32 cellular contexts compared by ENCODE assay signal in genomic region chr13:112719016-112719415, GRCh38. TPM values are rescaled to one million over a fixed set of nuclear protein-coding genes. Genes with fewer than 3 reads are reported as not detected.
DNase-seq lines count a peak whose midpoint lies in the region; ATAC-seq, FAIRE-seq and TF ChIP-seq lines count a peak whose summit lies in the region.
"Had no signal": no experiment of that assay in that cellular context is flagged by ENCODE, and none has a peak within 500 bp of the region (broad histone marks: within the 10 kb centered on the region; RNA-seq: fewer than 3 reads in every experiment).

No MANE protein-coding gene starts in this region.

- peaks cover 12% of the 10 kb centered on the region for H3K9me3 Mint-ChIP-seq in type B pancreatic cell
- H3K9me3 Mint-ChIP-seq in activated naive CD8-positive, alpha-beta T cell treated with anti-CD3 and anti-CD28 coated beads for 36 hours, result no peaks in the 10 kb centered on the region
- H3K9me3 Mint-ChIP-seq: activated naive CD4-positive, alpha-beta T cell treated with anti-CD3 and anti-CD28 coated beads, Interleukin-2, amount 50 U/mL, for 24 hours; CD8-positive, alpha-beta T cell; effector memory CD8-positive, alpha-beta T cell had no signal

- FAIRE-seq in bronchial epithelial cell (lab: Jason Lieb, UNC), result no peak
- FAIRE-seq: GM19239, kidney, RCC 7860 had no signal

- RAD21 ChIA-PET in HCT116 (lab: Charles Lee; ENCODE audit: low non-redundant PET in 1 of 2, low total read pairs in 2 of 2, uncharacterized antibody in 2 of 2, unreplicated experiment in 2 of 2), result no interaction called here

- peak overlapping the region; percentile 0; the same call in 1 of the 2 replicates for H3K4me2 ChIP-seq in HCT116 (ENCODE audit: low read length)

- H3K4me3 Mint-ChIP-seq in type B pancreatic cell, result peak overlapping the region; percentile 61
- no peak overlapping the region for H3K4me3 Mint-ChIP-seq in activated naive CD8-positive, alpha-beta T cell treated with anti-CD3 and anti-CD28 coated beads for 36 hours
- H3K4me3 Mint-ChIP-seq: activated naive CD4-positive, alpha-beta T cell treated with anti-CD3 and anti-CD28 coated beads, Interleukin-2, amount 50 U/mL, for 24 hours; B cell; CD8-positive, alpha-beta T cell; effector memory CD8-positive, alpha-beta T cell; naive thymus-derived CD4-positive, alpha-beta T cell had no signal

- H3K9ac ChIP-seq in HCT116 (ENCODE audit: low read length), result no peak overlapping the region

- no peak for TF ChIP-seq CTCF in HCT116 (IDR thresholded peaks at IDR 0.05 in 2 of 3, conservative IDR thresholded peaks at IDR 0.05 in 1 of 3; ENCODE audit: borderline replicate concordance in 1 of 3, insufficient read depth in 1 of 3, low read depth in 2 of 3, low read length in 2 of 3)
- no peak for TF ChIP-seq CTCF in bronchial epithelial cell (IDR thresholded peaks at IDR 0.05; ENCODE audit: insufficient read depth, low read length, severe bottlenecking)
- TF ChIP-seq CTCF in type B pancreatic cell (conservative IDR thresholded peaks at IDR 0.05), result no peak

- H3K4me3 ChIP-seq in HCT116 (replicated peaks in 1 of 2; ENCODE audit: low read depth in 1 of 2, low read length in 2 of 2) (no peak overlapping the region), bronchial epithelial cell (ENCODE audit: low read depth, low read length) (no peak overlapping the region)
- H3K4me3 ChIP-seq: breast epithelium, colonic mucosa had no signal

- H3K27ac ChIP-seq in HCT116 (ENCODE audit: low read depth, low read length), result no peak overlapping the region
- H3K27ac ChIP-seq: breast epithelium, colonic mucosa, VCaP had no signal

- peaks cover 30% of the 10 kb centered on the region for H3K36me3 Mint-ChIP-seq in type B pancreatic cell
- H3K36me3 Mint-ChIP-seq in activated naive CD8-positive, alpha-beta T cell treated with anti-CD3 and anti-CD28 coated beads for 36 hours, result peaks cover 4% of the 10 kb centered on the region

- no peaks in the 10 kb centered on the region for H3K9me3 ChIP-seq in HCT116 (ENCODE audit: control insufficient read depth in 1 of 2, insufficient read depth in 1 of 2, low read depth in 1 of 2, low read length in 2 of 2)
- H3K9me3 ChIP-seq: breast epithelium, colonic mucosa had no signal

- no peaks in the 10 kb centered on the region for H3K27me3 ChIP-seq in HCT116 (ENCODE audit: insufficient read depth, low read length)
- H3K27me3 ChIP-seq in bronchial epithelial cell (ENCODE audit: control insufficient read depth, insufficient read depth, low read length), result no peaks in the 10 kb centered on the region
- H3K27me3 ChIP-seq: breast epithelium, colonic mucosa had no signal

- no TSS peak for BruUV-seq in HCT116 (replicated peaks; lab: Mats Ljungman, UMichigan)

- H3K79me2 ChIP-seq in HCT116 (ENCODE audit: insufficient read depth, low read length), result peaks cover 57% of the 10 kb centered on the region

- H3K9me2 ChIP-seq in HCT116 (ENCODE audit: insufficient read depth), result no peaks in the 10 kb centered on the region

- ATAC-seq in HCT116, result no peak
- ATAC-seq: CD8-positive, alpha-beta T cell; effector memory CD8-positive, alpha-beta T cell; esophagus mucosa; naive thymus-derived CD4-positive, alpha-beta T cell had no signal

- POLR2A ChIA-PET in HCT116 (lab: Charles Lee), result no interaction called here

- TF ChIP-seq RAD21 in HCT116 (IDR thresholded peaks at IDR 0.05; ENCODE audit: low read depth), result no peak

- TF ChIP-seq POLR2A in HCT116 (IDR thresholded peaks at IDR 0.05; ENCODE audit: borderline replicate concordance, extremely low read depth, insufficient read depth, insufficient read length), result no peak

- H2AFZ ChIP-seq in HCT116 (ENCODE audit: low read depth, low read length, poor library complexity, severe bottlenecking), result no peak overlapping the region

- no peaks in the 10 kb centered on the region for H3K27me3 Mint-ChIP-seq in type B pancreatic cell
- no peaks in the 10 kb centered on the region for H3K27me3 Mint-ChIP-seq in activated naive CD8-positive, alpha-beta T cell treated with anti-CD3 and anti-CD28 coated beads for 36 hours
- H3K27me3 Mint-ChIP-seq: activated naive CD4-positive, alpha-beta T cell treated with anti-CD3 and anti-CD28 coated beads, Interleukin-2, amount 50 U/mL, for 24 hours; B cell; effector memory CD8-positive, alpha-beta T cell; naive thymus-derived CD4-positive, alpha-beta T cell had no signal

- CTCF ChIA-PET in HCT116 (lab: Charles Lee), result no interaction called here

- peaks cover 50% of the 10 kb centered on the region for H3K4me1 Mint-ChIP-seq in type B pancreatic cell (ENCODE audit: unreplicated experiment)
- peaks cover 8% of the 10 kb centered on the region for H3K4me1 Mint-ChIP-seq in activated naive CD8-positive, alpha-beta T cell treated with anti-CD3 and anti-CD28 coated beads for 36 hours
- H3K4me1 Mint-ChIP-seq: B cell had no signal

- intact Hi-C loops in HCT116 (cut with micrococcal nuclease), result no loop called here

- no peaks in the 10 kb centered on the region; a peak in 1 of 4 replicates for H3K36me3 ChIP-seq in HCT116 (ENCODE audit: control insufficient read depth in 1 of 2, insufficient read depth in 2 of 2, low read length in 2 of 2)
- H3K36me3 ChIP-seq in bronchial epithelial cell (ENCODE audit: control insufficient read depth, insufficient read depth, low read length), result no peaks in the 10 kb centered on the region
- H3K36me3 ChIP-seq: breast epithelium, colonic mucosa had no signal

- DNase-seq in HCT116 (ENCODE audit: low read depth, low spot score), result no peak
- peak; percentile 51 for DNase-seq in bronchial epithelial cell (ENCODE audit: low read depth)
- peak; percentile 22 for DNase-seq in kidney tubule cell (ENCODE audit: low spot score)
- no peak for DNase-seq in type B pancreatic cell (ENCODE audit: extremely low spot score, unreplicated experiment)
- DNase-seq in activated CD4-positive, alpha-beta T cell treated with anti-CD3 and anti-CD28 coated beads for 48 hours, result no peak
- no peak for DNase-seq in SKM-1 (lab: John Stamatoyannopoulos, UW; ENCODE audit: unreplicated experiment)
- no peak for DNase-seq in activated naive CD8-positive, alpha-beta T cell treated with anti-CD3 and anti-CD28 coated beads for 36 hours
- DNase-seq: ACHN; activated CD4-positive, alpha-beta T cell treated with anti-CD3 and anti-CD28 coated beads for 4 hours; activated T-cell treated with anti-CD3 and anti-CD28 coated beads for 4 hours; amygdala; CD8-positive, alpha-beta T cell; colonic mucosa; DMS 273 treated with DMSO at 0.1 percent for 48 hours; effector memory CD8-positive, alpha-beta T cell; EL; Kasumi-1; kidney; naive thymus-derived CD4-positive, alpha-beta T cell; NCI-H1417 treated with DMSO at 0.1 percent for 48 hours; NCI-H2029 treated with DMSO at 0.1 percent for 48 hours; NCI-H446; NCI-H748 treated with DMSO at 0.1 percent for 48 hours; stimulated activated naive CD4-positive, alpha-beta T cell; T-helper 9 cell had no signal

- peaks cover 64 to 76% of the 10 kb centered on the region in 2 experiments for H3K4me1 ChIP-seq in HCT116 (ENCODE audit: control insufficient read depth in 1 of 2, insufficient read depth in 2 of 2, low read length in 2 of 2)
- H3K4me1 ChIP-seq: colonic mucosa had no signal

- H4K20me1 ChIP-seq in HCT116 (ENCODE audit: insufficient read depth), result no peaks in the 10 kb centered on the region

- H3K27ac Mint-ChIP-seq in type B pancreatic cell, result peak overlapping the region; percentile 99
- no peak overlapping the region for H3K27ac Mint-ChIP-seq in activated naive CD8-positive, alpha-beta T cell treated with anti-CD3 and anti-CD28 coated beads for 36 hours
- H3K27ac Mint-ChIP-seq: B cell; CD8-positive, alpha-beta T cell had no signal

TF ChIP-seq in HCT116, 20 proteins besides CTCF, POLR2A, EP300 and RAD21:
- TF ChIP-seq CEBPB (IDR thresholded peaks at IDR 0.05; ENCODE audit: low read depth), result no peak
- no peak for TF ChIP-seq ZFX (IDR thresholded peaks at IDR 0.05)
- no peak for TF ChIP-seq YY1 (IDR thresholded peaks at IDR 0.05; ENCODE audit: extremely low read depth, insufficient replicate concordance, low read depth, low read length)
- TF ChIP-seq MAX (IDR thresholded peaks at IDR 0.05), result no peak

RNA-seq across cellular contexts. Expression of gene ATP11A, which starts 29.2 kb away (rescaled TPM):
- 80.4 TPM for total RNA-seq in HCT116 (2021; ENCODE audit: unreplicated experiment)
- 31.7 and 37.4 TPM in 2 replicates for polyA plus RNA-seq in HCT116 (2012)
- 4.7 and 6.1 TPM in 2 replicates for total RNA-seq in bronchial epithelial cell
- 70.9 and 97.6 TPM in 2 replicates for total RNA-seq in type B pancreatic cell (ENCODE audit: low replicate concordance)
- 10 to 100 TPM; 27.6 to 32.5 TPM for total RNA-seq in activated naive CD8-positive, alpha-beta T cell treated with anti-CD3 and anti-CD28 coated beads for 36 hours

Comparison
In these comparisons a context has a peak if more than half of its experiments do, and no peak if none do; other contexts are left out.
1. DNase-seq: peak in bronchial epithelial cell (single experiment) and kidney tubule cell (single experiment); none in HCT116 (single experiment), type B pancreatic cell (single experiment), activated CD4-positive, alpha-beta T cell treated with anti-CD3 and anti-CD28 coated beads for 48 hours (single experiment), SKM-1 (single experiment) and activated naive CD8-positive, alpha-beta T cell treated with anti-CD3 and anti-CD28 coated beads for 36 hours (single experiment).